10 cellular contexts compared by ENCODE assay signal in genomic region chr16:30904114-30904780, GRCh38. TPM values are rescaled to one million over a fixed set of nuclear protein-coding genes. Genes with fewer than 3 reads are reported as not detected.
DNase-seq lines count a peak whose midpoint lies in the region; ATAC-seq, FAIRE-seq and TF ChIP-seq lines count a peak whose summit lies in the region.
"Had no signal": no experiment of that assay in that cellular context is flagged by ENCODE, and none has a peak within 500 bp of the region (broad histone marks: within the 10 kb centered on the region; RNA-seq: fewer than 3 reads in every experiment).

No MANE protein-coding gene starts in this region.

- H3K4me3 ChIP-seq in kidney (ENCODE audit: low read length in 2 of 2) (no peak overlapping the region), testis (no peak overlapping the region)

- H3K4me1 Mint-ChIP-seq in activated CD4-positive, alpha-beta T cell treated with anti-CD3 and anti-CD28 coated beads, Interleukin-2, amount 10 ng/mL, durations not matched to agents 7 days and 5 days, result peaks cover 53% of the 10 kb centered on the region
- peaks cover 29% of the 10 kb centered on the region for H3K4me1 Mint-ChIP-seq in activated CD4-positive, alpha-beta T cell treated with anti-CD3 and anti-CD28 coated beads for 36 hours
- H3K4me1 Mint-ChIP-seq in T-helper 1 cell treated with Interleukin-12 subunit alpha and Interleukin-12 subunit beta and Interleukin-4 antibody, amounts not matched to agents 30 μg/mL and 1 μg/mL, for 36 hours (ENCODE audit: low read depth), result peaks cover 27% of the 10 kb centered on the region

- no peak for ATAC-seq in activated CD4-positive, alpha-beta T cell treated with anti-CD3 and anti-CD28 coated beads for 36 hours
- ATAC-seq in HG03520 (IDR thresholded peaks at IDR 0.05; ENCODE audit: unreplicated experiment) (no peak), GM21737 (IDR thresholded peaks at IDR 0.05; ENCODE audit: unreplicated experiment) (no peak)

- H3K27ac ChIP-seq in kidney (ENCODE audit: low read depth in 2 of 2, low read length in 2 of 2) (peak overlapping the region; percentile 43 to 76), testis (peak overlapping the region; percentile 3 to 11)

- no peak for FAIRE-seq in kidney (lab: Jason Lieb, UNC)
- FAIRE-seq: RCC 7860 had no signal

- H3K4me1 ChIP-seq in kidney (ENCODE audit: control insufficient read depth in 1 of 2, insufficient read depth in 1 of 2, low read depth in 1 of 2, low read length in 2 of 2) (peaks cover 4 to 11% of the 10 kb centered on the region in 2 donors), testis (peaks cover 16% of the 10 kb centered on the region)

- H3K27me3 Mint-ChIP-seq in activated CD4-positive, alpha-beta T cell treated with anti-CD3 and anti-CD28 coated beads, Interleukin-2, amount 10 ng/mL, durations not matched to agents 7 days and 5 days, result no peaks in the 10 kb centered on the region
- no peaks in the 10 kb centered on the region for H3K27me3 Mint-ChIP-seq in activated CD4-positive, alpha-beta T cell treated with anti-CD3 and anti-CD28 coated beads for 36 hours
- H3K27me3 Mint-ChIP-seq in T-helper 1 cell treated with Interleukin-12 subunit alpha and Interleukin-12 subunit beta and Interleukin-4 antibody, amounts not matched to agents 30 μg/mL and 1 μg/mL, for 36 hours (ENCODE audit: low read depth), result no peaks in the 10 kb centered on the region

- peaks cover 6% of the 10 kb centered on the region for H3K36me3 Mint-ChIP-seq in activated CD4-positive, alpha-beta T cell treated with anti-CD3 and anti-CD28 coated beads, Interleukin-2, amount 10 ng/mL, durations not matched to agents 7 days and 5 days (ENCODE audit: low read depth)
- no peaks in the 10 kb centered on the region for H3K36me3 Mint-ChIP-seq in activated CD4-positive, alpha-beta T cell treated with anti-CD3 and anti-CD28 coated beads for 36 hours (ENCODE audit: low read depth)
- H3K36me3 Mint-ChIP-seq in T-helper 1 cell treated with Interleukin-12 subunit alpha and Interleukin-12 subunit beta and Interleukin-4 antibody, amounts not matched to agents 30 μg/mL and 1 μg/mL, for 36 hours (ENCODE audit: low read depth), result peaks cover 4% of the 10 kb centered on the region

- TF ChIP-seq POLR2A in testis (IDR thresholded peaks at IDR 0.05), result no peak

- H3K27ac Mint-ChIP-seq in activated CD4-positive, alpha-beta T cell treated with anti-CD3 and anti-CD28 coated beads, Interleukin-2, amount 10 ng/mL, durations not matched to agents 7 days and 5 days, result peak overlapping the region; percentile 100
- H3K27ac Mint-ChIP-seq in activated CD4-positive, alpha-beta T cell treated with anti-CD3 and anti-CD28 coated beads for 36 hours, result no peak overlapping the region
- peak overlapping the region; percentile 97 for H3K27ac Mint-ChIP-seq in T-helper 1 cell treated with Interleukin-12 subunit alpha and Interleukin-12 subunit beta and Interleukin-4 antibody, amounts not matched to agents 30 μg/mL and 1 μg/mL, for 36 hours

- intact Hi-C loops in activated CD4-positive, alpha-beta T cell treated with anti-CD3 and anti-CD28 coated beads for 36 hours (cut with DNase I, micrococcal nuclease), result loop anchor here in 1 of 2 experiments (5.0 kb wide), 1 partner anchor 62 kb away; no protein-coding TSS in a partner anchor
- intact Hi-C loops in kidney (cut with DNase I), result no loop called here
- intact Hi-C loops in testis (cut with DNase I; ENCODE audit: low total_unique reads), result no loop called here

- POLR2A ChIA-PET in activated CD4-positive, alpha-beta T cell treated with anti-CD3 and anti-CD28 coated beads, Interleukin-2, amount 10 ng/mL, durations not matched to agents 7 days and 5 days (lab: Charles Lee), result no interaction called here
- POLR2A ChIA-PET in activated CD4-positive, alpha-beta T cell treated with anti-CD3 and anti-CD28 coated beads for 36 hours (lab: Charles Lee), result no interaction called here

- no peak overlapping the region for H3K9ac ChIP-seq in kidney (ENCODE audit: low read length in 2 of 2)

- no peaks in the 10 kb centered on the region for H3K27me3 ChIP-seq in testis

- TF ChIP-seq CTCF in kidney (IDR thresholded peaks at IDR 0.05; ENCODE audit: borderline replicate concordance, extremely low read depth, insufficient read depth) (no peak), testis (IDR thresholded peaks at IDR 0.05) (no peak)

- CTCF ChIA-PET in activated CD4-positive, alpha-beta T cell treated with anti-CD3 and anti-CD28 coated beads, Interleukin-2, amount 10 ng/mL, durations not matched to agents 7 days and 5 days (lab: Charles Lee), result interaction anchor here (0.7 to 1.5 kb wide), 2 partner anchors 38 to 91 kb away, joined by 3 read pairs; no protein-coding TSS in a partner anchor
- CTCF ChIA-PET in activated CD4-positive, alpha-beta T cell treated with anti-CD3 and anti-CD28 coated beads for 36 hours (lab: Charles Lee), result interaction anchor here (0.7 to 5.2 kb wide), 4 partner anchors 30 to 90 kb away, joined by 3 to 85 read pairs (median 4); no protein-coding TSS in a partner anchor

- no peaks in the 10 kb centered on the region for H3K9me3 ChIP-seq in kidney (ENCODE audit: control insufficient read depth in 1 of 2, low read length in 2 of 2)
- no peaks in the 10 kb centered on the region for H3K9me3 ChIP-seq in testis

- DNase-seq in activated CD4-positive, alpha-beta T cell treated with anti-CD3 and anti-CD28 coated beads, Interleukin-2, amount 10 ng/mL, durations not matched to agents 7 days and 5 days, result no peak
- no peak for DNase-seq in activated CD4-positive, alpha-beta T cell treated with anti-CD3 and anti-CD28 coated beads for 36 hours
- no peak for DNase-seq in kidney
- no peak for DNase-seq in testis
- DNase-seq in kidney glomerular epithelial cell (lab: John Stamatoyannopoulos, UW), result no peak
- DNase-seq: ACHN had no signal

- 68 to 86% methylated on average over 3 to 19 of the region's 19 CpGs for WGBS in testis, 2 donors

- H3K4me3 Mint-ChIP-seq in activated CD4-positive, alpha-beta T cell treated with anti-CD3 and anti-CD28 coated beads, Interleukin-2, amount 10 ng/mL, durations not matched to agents 7 days and 5 days, result no peak overlapping the region
- no peak overlapping the region for H3K4me3 Mint-ChIP-seq in activated CD4-positive, alpha-beta T cell treated with anti-CD3 and anti-CD28 coated beads for 36 hours
- no peak overlapping the region for H3K4me3 Mint-ChIP-seq in T-helper 1 cell treated with Interleukin-12 subunit alpha and Interleukin-12 subunit beta and Interleukin-4 antibody, amounts not matched to agents 30 μg/mL and 1 μg/mL, for 36 hours

- H3K36me3 ChIP-seq in kidney (ENCODE audit: control insufficient read depth in 1 of 2, insufficient read depth in 2 of 2, low read length in 2 of 2) (no peaks in the 10 kb centered on the region), testis (ENCODE audit: low read depth, missing control alignments) (no peaks in the 10 kb centered on the region)

- peaks cover 3% of the 10 kb centered on the region for H3K9me3 Mint-ChIP-seq in activated CD4-positive, alpha-beta T cell treated with anti-CD3 and anti-CD28 coated beads, Interleukin-2, amount 10 ng/mL, durations not matched to agents 7 days and 5 days
- peaks cover 3% of the 10 kb centered on the region for H3K9me3 Mint-ChIP-seq in activated CD4-positive, alpha-beta T cell treated with anti-CD3 and anti-CD28 coated beads for 36 hours (ENCODE audit: low read depth)
- peaks cover 4% of the 10 kb centered on the region for H3K9me3 Mint-ChIP-seq in T-helper 1 cell treated with Interleukin-12 subunit alpha and Interleukin-12 subunit beta and Interleukin-4 antibody, amounts not matched to agents 30 μg/mL and 1 μg/mL, for 36 hours

RNA-seq across cellular contexts. Expression of gene CTF1, which starts 7.8 kb away (rescaled TPM):
- under 1 TPM; 0.22 to 0.31 TPM for total RNA-seq in activated CD4-positive, alpha-beta T cell treated with anti-CD3 and anti-CD28 coated beads, Interleukin-2, amount 10 ng/mL, durations not matched to agents 7 days and 5 days
- total RNA-seq in activated CD4-positive, alpha-beta T cell treated with anti-CD3 and anti-CD28 coated beads for 36 hours, result under 1 TPM; 0.18 TPM
- total RNA-seq in kidney, result 7.3 TPM
- 13.0 TPM for polyA plus RNA-seq in kidney (ENCODE audit: insufficient read depth, low read depth, low replicate concordance)
- 1 to 10 TPM; 5.9 to 9.0 TPM for total RNA-seq in testis
- polyA plus RNA-seq in testis (ENCODE audit: insufficient read depth, low read depth, low replicate concordance), result 5.6 TPM

RNA-seq across cellular contexts. Expression of gene BCL7C, which starts 10.4 kb away (rescaled TPM):
- 10 to 100 TPM; 21.8 to 22.1 TPM for total RNA-seq in activated CD4-positive, alpha-beta T cell treated with anti-CD3 and anti-CD28 coated beads, Interleukin-2, amount 10 ng/mL, durations not matched to agents 7 days and 5 days
- 10 to 100 TPM; 19.5 to 20.4 TPM for total RNA-seq in activated CD4-positive, alpha-beta T cell treated with anti-CD3 and anti-CD28 coated beads for 36 hours
- total RNA-seq in kidney (40.0 TPM), testis (10 to 100 TPM; 49.6 to 57.4 TPM)
- polyA plus RNA-seq in kidney (ENCODE audit: insufficient read depth, low read depth, low replicate concordance) (77.9 TPM), testis (ENCODE audit: insufficient read depth, low read depth, low replicate concordance) (40.2 TPM)

RNA-seq across cellular contexts. Expression of gene FBXL19, which starts 19.1 kb away (rescaled TPM):
- total RNA-seq in activated CD4-positive, alpha-beta T cell treated with anti-CD3 and anti-CD28 coated beads, Interleukin-2, amount 10 ng/mL, durations not matched to agents 7 days and 5 days, result 10 to 100 TPM; 21.7 to 22.4 TPM
- total RNA-seq in activated CD4-positive, alpha-beta T cell treated with anti-CD3 and anti-CD28 coated beads for 36 hours, result 10 to 100 TPM; 23.7 to 31.4 TPM
- 18.9 TPM for total RNA-seq in kidney
- 7.4 TPM for polyA plus RNA-seq in kidney (ENCODE audit: insufficient read depth, low read depth, low replicate concordance)
- 100 to 1,000 TPM; 142 to 149 TPM for total RNA-seq in testis
- 47.0 TPM for polyA plus RNA-seq in testis (ENCODE audit: insufficient read depth, low read depth, low replicate concordance)

RNA-seq across cellular contexts. Expression of gene ORAI3, which starts 44.6 kb away (rescaled TPM):
- 10 to 100 TPM; 18.4 to 19.0 TPM for total RNA-seq in activated CD4-positive, alpha-beta T cell treated with anti-CD3 and anti-CD28 coated beads, Interleukin-2, amount 10 ng/mL, durations not matched to agents 7 days and 5 days
- 1 to 10 TPM; 6.9 to 7.9 TPM for total RNA-seq in activated CD4-positive, alpha-beta T cell treated with anti-CD3 and anti-CD28 coated beads for 36 hours
- total RNA-seq in kidney, result 23.1 TPM
- 32.3 TPM for polyA plus RNA-seq in kidney (ENCODE audit: insufficient read depth, low read depth, low replicate concordance)
- 10 to 100 TPM; 68.6 to 75.0 TPM for total RNA-seq in testis
- 29.1 TPM for polyA plus RNA-seq in testis (ENCODE audit: insufficient read depth, low read depth, low replicate concordance)

RNA-seq across cellular contexts. Expression of gene SETD1A, which starts 53.3 kb away (rescaled TPM):
- total RNA-seq in activated CD4-positive, alpha-beta T cell treated with anti-CD3 and anti-CD28 coated beads, Interleukin-2, amount 10 ng/mL, durations not matched to agents 7 days and 5 days, result 10 to 100 TPM; 26.5 to 26.6 TPM
- total RNA-seq in activated CD4-positive, alpha-beta T cell treated with anti-CD3 and anti-CD28 coated beads for 36 hours, result 10 to 100 TPM; 18.5 to 21.7 TPM
- 18.8 TPM for total RNA-seq in kidney
- polyA plus RNA-seq in kidney (ENCODE audit: insufficient read depth, low read depth, low replicate concordance), result 4.8 TPM
- total RNA-seq in testis, result 10 to 100 TPM; 45.7 to 45.8 TPM
- polyA plus RNA-seq in testis (ENCODE audit: insufficient read depth, low read depth, low replicate concordance), result 41.4 TPM
